ENCODE assay signal across 9 cellular contexts in genomic region chr3:123758081-123758564, GRCh38.
DNase-seq lines count a peak whose midpoint lies in the region; ATAC-seq and TF ChIP-seq lines count a peak whose summit lies in the region.
"Had no signal": no experiment of that assay in that cellular context is flagged by ENCODE, and none has a peak within 500 bp of the region (broad histone marks: within the 10 kb centered on the region; RNA-seq: fewer than 3 reads in every experiment).

No MANE protein-coding gene starts in this region.

- ATAC-seq in SK-N-SH treated with all-trans-retinoic acid at 6 μM for 48 hours: peak; percentile 65
- no peak for ATAC-seq in HG03432 (IDR thresholded peaks at IDR 0.05; ENCODE audit: unreplicated experiment)
- ATAC-seq in GM19467 (IDR thresholded peaks at IDR 0.05; ENCODE audit: unreplicated experiment): no peak
- no peak for ATAC-seq in GM21367 (IDR thresholded peaks at IDR 0.05; ENCODE audit: unreplicated experiment)
- no peak for ATAC-seq in HG03280 (IDR thresholded peaks at IDR 0.05; ENCODE audit: unreplicated experiment)

- DNase-seq in DMS153 (lab: John Stamatoyannopoulos, UW): peak; percentile 96
- peak; percentile 93 for DNase-seq in NCI-H1105 treated with DMSO at 0.1 percent for 48 hours (lab: John Stamatoyannopoulos, UW)
- DNase-seq in midbrain (lab: John Stamatoyannopoulos, UW): peak; percentile 46
- DNase-seq: lower lobe of right lung had no signal

TF ChIP-seq in SK-N-SH treated with all-trans-retinoic acid at 6 μM for 48 hours, 23 proteins besides CTCF, POLR2A, EP300 and RAD21:
- TF ChIP-seq CSDC2 (CRISPR knock-in tag; IDR thresholded peaks at IDR 0.05): no peak
- no peak for TF ChIP-seq ESRRG (CRISPR knock-in tag; IDR thresholded peaks at IDR 0.05)
- TF ChIP-seq ZFP3 (CRISPR knock-in tag; IDR thresholded peaks at IDR 0.05): no peak
- TF ChIP-seq OSR1 (CRISPR knock-in tag; IDR thresholded peaks at IDR 0.05): no peak
- no peak for TF ChIP-seq ZNF8 (CRISPR knock-in tag; IDR thresholded peaks at IDR 0.05)
- no peak for TF ChIP-seq ZC3H10 (CRISPR knock-in tag; IDR thresholded peaks at IDR 0.05)
- peak; percentile 91 for TF ChIP-seq ISL1 (CRISPR knock-in tag; IDR thresholded peaks at IDR 0.05)
- no peak for TF ChIP-seq ARNTL (CRISPR knock-in tag; IDR thresholded peaks at IDR 0.05; ENCODE audit: borderline replicate concordance, low read depth)
- TF ChIP-seq, protein P1, sequence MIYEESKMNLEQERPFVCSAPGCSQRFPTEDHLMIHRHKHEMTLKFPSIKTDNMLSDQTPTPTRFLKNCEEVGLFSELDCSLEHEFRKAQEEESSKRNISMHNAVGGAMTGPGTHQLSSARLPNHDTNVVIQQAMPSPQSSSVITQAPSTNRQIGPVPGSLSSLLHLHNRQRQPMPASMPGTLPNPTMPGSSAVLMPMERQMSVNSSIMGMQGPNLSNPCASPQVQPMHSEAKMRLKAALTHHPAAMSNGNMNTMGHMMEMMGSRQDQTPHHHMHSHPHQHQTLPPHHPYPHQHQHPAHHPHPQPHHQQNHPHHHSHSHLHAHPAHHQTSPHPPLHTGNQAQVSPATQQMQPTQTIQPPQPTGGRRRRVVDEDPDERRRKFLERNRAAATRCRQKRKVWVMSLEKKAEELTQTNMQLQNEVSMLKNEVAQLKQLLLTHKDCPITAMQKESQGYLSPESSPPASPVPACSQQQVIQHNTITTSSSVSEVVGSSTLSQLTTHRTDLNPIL (CRISPR knock-in tag; IDR thresholded peaks at IDR 0.05; ENCODE audit: low read depth): peak; percentile 82
- TF ChIP-seq PPARA (CRISPR knock-in tag; IDR thresholded peaks at IDR 0.05; ENCODE audit: borderline replicate concordance): no peak
- TF ChIP-seq TSHZ2 (CRISPR knock-in tag; IDR thresholded peaks at IDR 0.05): no peak
- TF ChIP-seq TCF4 (CRISPR knock-in tag; IDR thresholded peaks at IDR 0.05; ENCODE audit: borderline replicate concordance): peak; percentile 32; the same call in 1 of the 2 replicates
- peak; percentile 79 for TF ChIP-seq SNAI2 (CRISPR knock-in tag; IDR thresholded peaks at IDR 0.05)
- TF ChIP-seq, protein P2, sequence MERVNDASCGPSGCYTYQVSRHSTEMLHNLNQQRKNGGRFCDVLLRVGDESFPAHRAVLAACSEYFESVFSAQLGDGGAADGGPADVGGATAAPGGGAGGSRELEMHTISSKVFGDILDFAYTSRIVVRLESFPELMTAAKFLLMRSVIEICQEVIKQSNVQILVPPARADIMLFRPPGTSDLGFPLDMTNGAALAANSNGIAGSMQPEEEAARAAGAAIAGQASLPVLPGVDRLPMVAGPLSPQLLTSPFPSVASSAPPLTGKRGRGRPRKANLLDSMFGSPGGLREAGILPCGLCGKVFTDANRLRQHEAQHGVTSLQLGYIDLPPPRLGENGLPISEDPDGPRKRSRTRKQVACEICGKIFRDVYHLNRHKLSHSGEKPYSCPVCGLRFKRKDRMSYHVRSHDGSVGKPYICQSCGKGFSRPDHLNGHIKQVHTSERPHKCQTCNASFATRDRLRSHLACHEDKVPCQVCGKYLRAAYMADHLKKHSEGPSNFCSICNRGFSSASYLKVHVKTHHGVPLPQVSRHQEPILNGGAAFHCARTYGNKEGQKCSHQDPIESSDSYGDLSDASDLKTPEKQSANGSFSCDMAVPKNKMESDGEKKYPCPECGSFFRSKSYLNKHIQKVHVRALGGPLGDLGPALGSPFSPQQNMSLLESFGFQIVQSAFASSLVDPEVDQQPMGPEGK (CRISPR knock-in tag; IDR thresholded peaks at IDR 0.05; ENCODE audit: borderline replicate concordance): no peak
- TF ChIP-seq POU6F1 (CRISPR knock-in tag; IDR thresholded peaks at IDR 0.05; ENCODE audit: borderline replicate concordance, low read depth): no peak
- TF ChIP-seq ZFP30 (CRISPR knock-in tag; IDR thresholded peaks at IDR 0.05): no peak
TF ChIP-seq in SK-N-SH treated with all-trans-retinoic acid at 6 μM for 48 hours: peak in this region for 4.

Comparison
In these comparisons a context has a peak if more than half of its experiments do, and no peak if none do; other contexts are left out.
1. DNase-seq: peak in every context shown above with its lines; median percentile 96 in DMS153; 93 in NCI-H1105 treated with DMSO at 0.1 percent for 48 hours; 46 in midbrain.